ENCODE assay signal across 8 cellular contexts in the genomic region with DNA sequence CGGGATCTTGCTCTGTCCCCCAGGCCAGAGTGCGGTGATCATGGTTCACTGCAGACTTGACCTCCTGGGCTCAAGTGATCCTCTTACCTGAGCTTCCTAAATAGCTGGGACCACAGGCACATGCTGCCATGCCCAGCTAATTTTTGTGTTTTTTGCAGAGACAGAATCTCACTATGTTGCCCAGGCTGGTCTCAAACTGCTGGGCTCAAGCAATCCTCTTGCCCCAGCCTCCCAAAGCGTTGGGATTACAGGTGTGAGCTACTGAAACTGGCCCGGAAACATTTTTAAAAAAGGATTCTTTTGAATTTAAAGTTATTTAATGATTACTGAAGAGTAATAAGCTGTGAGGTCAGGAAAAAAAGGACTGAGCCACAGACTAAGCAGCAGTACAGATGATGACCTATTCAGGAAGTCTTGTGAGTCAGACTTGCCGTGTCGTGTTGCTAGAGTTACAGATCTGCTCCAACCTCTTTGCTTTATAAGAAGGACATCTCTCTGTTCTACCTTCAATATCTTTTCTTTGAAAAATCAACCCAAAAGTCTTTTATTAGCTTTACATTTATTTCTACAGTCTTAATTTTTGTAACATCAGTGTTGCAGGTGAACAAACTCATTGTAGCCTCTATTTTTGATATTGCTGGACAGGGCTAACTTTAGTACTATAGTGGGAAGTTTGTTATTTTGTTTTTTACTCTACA.
DNase-seq lines count a peak whose midpoint lies in the region; ATAC-seq and TF ChIP-seq lines count a peak whose summit lies in the region.

No MANE protein-coding gene starts in this region.

- intact Hi-C loops in IMR-90 (cut with micrococcal nuclease), result no loop called here

- no peak overlapping the region for H3K4me3 ChIP-seq in IMR-90 (ENCODE audit: insufficient read depth, low read depth, low read length)
- no peak overlapping the region for H3K4me3 ChIP-seq in retinal pigment epithelial cell (ENCODE audit: low read length)

- H4K91ac ChIP-seq in IMR-90 (ENCODE audit: insufficient read depth, low read depth, low read length), result no peak overlapping the region

- H3K9me3 ChIP-seq in IMR-90 (ENCODE audit: control insufficient read depth, insufficient read depth, low read length), result no peaks in the 10 kb centered on the region

- no peak for TF ChIP-seq RAD21 in IMR-90 (IDR thresholded peaks at IDR 0.05; ENCODE audit: low read length)

- H3K56ac ChIP-seq in IMR-90 (ENCODE audit: extremely low read depth, insufficient read depth, low read length), result no peak overlapping the region

- no peak overlapping the region for H2AK9ac ChIP-seq in IMR-90 (replicated peaks; ENCODE audit: low read depth, low read length, poor library complexity)

- H3K14ac ChIP-seq in IMR-90 (replicated peaks; ENCODE audit: low read depth, low read length), result peak overlapping the region; percentile 69; the same call in 1 of the 2 replicates

- no peaks in the 10 kb centered on the region for H4K20me1 ChIP-seq in IMR-90 (ENCODE audit: insufficient read depth, low read length)

- peak overlapping the region; percentile 12; the same call in 1 of the 2 replicates for H2BK20ac ChIP-seq in IMR-90 (ENCODE audit: low read depth, low read length)

- peak overlapping the region; percentile 55; the same call in 1 of the 2 replicates for H3K4ac ChIP-seq in IMR-90 (ENCODE audit: low read depth, low read length)

- H3K4me2 ChIP-seq in IMR-90 (ENCODE audit: low read depth, low read length), result 0 out of 2 replicates have a peak overlapping the region, but pooled peaks have one; percentile 11

- ATAC-seq in GM18498 (IDR thresholded peaks at IDR 0.05; ENCODE audit: unreplicated experiment) (peak; percentile 52), IMR-90 (ENCODE audit: low read depth) (peak; percentile 97)

- peak overlapping the region; percentile 74 for H3K27ac ChIP-seq in IMR-90 (ENCODE audit: insufficient read depth, low read length)

- 100% methylated on average over 1 of the region's 6 CpGs; no CpG with 5 or more reads in 1 of the 2 experiments for WGBS in IMR-90 (ENCODE audit: extremely low coverage in 2 of 2, insufficient read length in 1 of 2), 2 experiments

- CTCF ChIA-PET in IMR-90 (lab: Yijun Ruan, JAX), result interaction anchor here (0.5 to 2.2 kb wide), 6 partner anchors 10 to 1604 kb away, joined by 3 to 5 read pairs (median 3); no protein-coding TSS in a partner anchor

- no peaks in the 10 kb centered on the region for H3K36me3 ChIP-seq in IMR-90 (ENCODE audit: control insufficient read depth, insufficient read depth, low read length)

- dilution Hi-C loops in IMR-90 (cut with HindIII; ENCODE audit: low sequenced_read_pairs, unreplicated experiment), result no loop called here

- no peaks in the 10 kb centered on the region for H3K27me3 ChIP-seq in IMR-90 (ENCODE audit: control insufficient read depth, insufficient read depth, low read length)

- BruUV-seq in IMR-90 (replicated peaks; lab: Mats Ljungman, UMichigan), result no TSS peak

- in situ Hi-C loops in IMR-90 (cut with MboI; ENCODE audit: low sequenced_read_pairs), result no loop called here

- H3K18ac ChIP-seq in IMR-90 (ENCODE audit: low read depth, low read length), result no peak overlapping the region

- H2BK5ac ChIP-seq in IMR-90 (ENCODE audit: low read depth, low read length, poor library complexity, severe bottlenecking), result peak overlapping the region; percentile 63

- H3K23ac ChIP-seq in IMR-90 (ENCODE audit: low read depth, low read length), result no peak overlapping the region

- peak overlapping the region; percentile 31; the same call in 1 of the 2 replicates for H2BK120ac ChIP-seq in IMR-90 (ENCODE audit: low read depth, low read length)

- H4K5ac ChIP-seq in IMR-90 (ENCODE audit: low read depth, low read length), result 0 out of 2 replicates have a peak overlapping the region, but pooled peaks have one; percentile 22

- peak overlapping the region in 1 of 2 experiments; percentile 39; a peak in 3 of 4 replicates for H4K8ac ChIP-seq in IMR-90 (ENCODE audit: low read depth in 2 of 2, low read length in 2 of 2)

- no peak for TF ChIP-seq POLR2A in IMR-90 (IDR thresholded peaks at IDR 0.05; ENCODE audit: low read depth, low read length)

- peak overlapping the region; percentile 57 for H2AK5ac ChIP-seq in IMR-90 (ENCODE audit: low read depth, low read length)

- peaks cover 10 to 37% of the 10 kb centered on the region in 2 experiments for H3K79me1 ChIP-seq in IMR-90 (ENCODE audit: low read depth in 1 of 2, low read length in 2 of 2)

- POLR2A ChIA-PET in IMR-90 (lab: Charles Lee; ENCODE audit: unreplicated experiment), result no interaction called here

- TF ChIP-seq CTCF in IMR-90 (conservative IDR thresholded peaks at IDR 0.05; ENCODE audit: low read depth, low read length) (no peak), retinal pigment epithelial cell (conservative IDR thresholded peaks at IDR 0.05; ENCODE audit: low read depth, low read length) (no peak)

- DNase-seq in IMR-90 (peak; percentile 92), epidermal melanocyte (ENCODE audit: insufficient read length, low spot score) (peak; percentile 30), retinal pigment epithelial cell (ENCODE audit: low read depth) (peak; percentile 66), middle frontal gyrus (ENCODE audit: extremely low spot score, low spot score) (no peak), islet precursor cell (no peak), globus pallidus (ENCODE audit: low spot score) (no peak)
- peak; percentile 72 for DNase-seq in activated CD4-positive, alpha-beta T cell treated with anti-CD3 and anti-CD28 coated beads, Interleukin-2, amount 50 U/mL, for 1 hour

- peaks cover 7% of the 10 kb centered on the region for H3K4me1 ChIP-seq in IMR-90 (ENCODE audit: control insufficient read depth, insufficient read depth, low read length)

- no peak overlapping the region; the same call in 1 of the 2 replicates for H3K9ac ChIP-seq in IMR-90 (ENCODE audit: low read depth, low read length)

- H3K9me1 ChIP-seq in IMR-90 (ENCODE audit: insufficient read depth, low read length), result peaks cover 5% of the 10 kb centered on the region

- H2BK15ac ChIP-seq in IMR-90 (ENCODE audit: low read depth, low read length), result peak overlapping the region; percentile 35; the same call in 1 of the 3 replicates

- no peak overlapping the region for H2AFZ ChIP-seq in IMR-90 (replicated peaks; ENCODE audit: low read length, poor library complexity)

TF ChIP-seq in IMR-90, 13 proteins besides CTCF, POLR2A, EP300 and RAD21:
- TF ChIP-seq, protein P1, sequence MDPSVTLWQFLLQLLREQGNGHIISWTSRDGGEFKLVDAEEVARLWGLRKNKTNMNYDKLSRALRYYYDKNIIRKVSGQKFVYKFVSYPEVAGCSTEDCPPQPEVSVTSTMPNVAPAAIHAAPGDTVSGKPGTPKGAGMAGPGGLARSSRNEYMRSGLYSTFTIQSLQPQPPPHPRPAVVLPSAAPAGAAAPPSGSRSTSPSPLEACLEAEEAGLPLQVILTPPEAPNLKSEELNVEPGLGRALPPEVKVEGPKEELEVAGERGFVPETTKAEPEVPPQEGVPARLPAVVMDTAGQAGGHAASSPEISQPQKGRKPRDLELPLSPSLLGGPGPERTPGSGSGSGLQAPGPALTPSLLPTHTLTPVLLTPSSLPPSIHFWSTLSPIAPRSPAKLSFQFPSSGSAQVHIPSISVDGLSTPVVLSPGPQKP (IDR thresholded peaks at IDR 0.05; ENCODE audit: borderline replicate concordance, low read depth, low read length), result no peak
- TF ChIP-seq MAFK (IDR thresholded peaks at IDR 0.05; ENCODE audit: low read depth, low read length) (no peak), FOS (IDR thresholded peaks at IDR 0.05; ENCODE audit: low read depth, low read length) (peak; percentile 80), CHD1 (IDR thresholded peaks at IDR 0.05; ENCODE audit: low read depth, low read length) (no peak)

Comparison
In these comparisons a context has a peak if more than half of its experiments do, and no peak if none do; other contexts are left out.
1. DNase-seq: peak in IMR-90 (single experiment), activated CD4-positive, alpha-beta T cell treated with anti-CD3 and anti-CD28 coated beads, Interleukin-2, amount 50 U/mL, for 1 hour (single experiment), epidermal melanocyte (single experiment) and retinal pigment epithelial cell (single experiment); none in middle frontal gyrus (single experiment), islet precursor cell (single experiment) and globus pallidus (single experiment).